In the genomic region with DNA sequence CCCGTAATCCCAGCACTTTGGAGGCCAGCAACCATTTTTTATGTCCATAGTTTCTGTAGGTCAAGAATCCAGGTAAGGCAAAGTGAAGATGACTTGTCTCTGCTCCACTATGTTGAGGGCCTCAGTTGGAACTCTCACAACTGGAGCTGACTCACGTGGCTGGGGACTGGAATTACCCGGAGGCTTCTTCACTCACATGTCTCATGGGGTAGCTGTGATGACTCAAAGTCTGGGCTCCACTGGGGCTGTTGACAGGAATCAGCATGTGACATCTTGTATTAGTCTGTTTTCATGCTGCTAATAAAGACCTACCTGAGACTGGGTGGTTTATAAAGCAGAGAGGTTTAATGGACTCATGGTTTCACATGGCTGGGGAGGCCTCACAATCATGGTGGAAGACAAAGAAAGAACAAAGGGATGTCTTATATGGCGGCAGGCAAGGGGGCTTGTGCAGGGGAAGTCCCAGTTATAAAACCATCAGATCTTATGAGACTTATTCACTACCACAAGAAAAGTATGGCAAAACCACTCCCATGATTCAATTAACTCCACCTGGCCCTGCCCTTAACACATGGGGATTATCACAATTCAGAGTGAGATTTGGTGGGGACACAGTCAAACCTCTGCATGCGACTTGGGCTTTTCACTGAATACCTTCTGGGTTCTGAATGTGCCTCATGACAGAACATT, we compare ENCODE assay signal across 12 cellular contexts.
DNase-seq lines count a peak whose midpoint lies in the region; ATAC-seq lines count a peak whose summit lies in the region.
"Had no signal": no experiment of that assay in that cellular context is flagged by ENCODE, and none has a peak within 500 bp of the region (broad histone marks: within the 10 kb centered on the region; RNA-seq: fewer than 3 reads in every experiment).

No MANE protein-coding gene starts in this region.

- H3K9me3 Mint-ChIP-seq in activated naive CD8-positive, alpha-beta T cell treated with anti-CD3 and anti-CD28 coated beads, Interleukin-2, amount 50 U/mL, for 24 hours = no peaks in the 10 kb centered on the region
- no peaks in the 10 kb centered on the region for H3K9me3 Mint-ChIP-seq in stimulated activated memory B cell treated with anti-CD40 and anti-IgM and Interleukin-4, amounts not matched to agents 10 μg/mL and 1 μg/mL and 100 μg/mL, for 72 hours

- H3K27ac Mint-ChIP-seq in activated naive CD8-positive, alpha-beta T cell treated with anti-CD3 and anti-CD28 coated beads, Interleukin-2, amount 50 U/mL, for 24 hours = peak overlapping the region; percentile 85
- H3K27ac Mint-ChIP-seq in stimulated activated memory B cell treated with anti-CD40 and anti-IgM and Interleukin-4, amounts not matched to agents 10 μg/mL and 1 μg/mL and 100 μg/mL, for 72 hours = peak overlapping the region; percentile 57

- H3K36me3 Mint-ChIP-seq in activated naive CD8-positive, alpha-beta T cell treated with anti-CD3 and anti-CD28 coated beads, Interleukin-2, amount 50 U/mL, for 24 hours (ENCODE audit: low read depth) = no peaks in the 10 kb centered on the region
- no peaks in the 10 kb centered on the region for H3K36me3 Mint-ChIP-seq in stimulated activated memory B cell treated with anti-CD40 and anti-IgM and Interleukin-4, amounts not matched to agents 10 μg/mL and 1 μg/mL and 100 μg/mL, for 72 hours

- H3K27me3 Mint-ChIP-seq in activated naive CD8-positive, alpha-beta T cell treated with anti-CD3 and anti-CD28 coated beads, Interleukin-2, amount 50 U/mL, for 24 hours = no peaks in the 10 kb centered on the region
- H3K27me3 Mint-ChIP-seq in stimulated activated memory B cell treated with anti-CD40 and anti-IgM and Interleukin-4, amounts not matched to agents 10 μg/mL and 1 μg/mL and 100 μg/mL, for 72 hours = no peaks in the 10 kb centered on the region

- peaks cover 16% of the 10 kb centered on the region for H3K4me1 Mint-ChIP-seq in activated naive CD8-positive, alpha-beta T cell treated with anti-CD3 and anti-CD28 coated beads, Interleukin-2, amount 50 U/mL, for 24 hours
- peaks cover 14% of the 10 kb centered on the region for H3K4me1 Mint-ChIP-seq in stimulated activated memory B cell treated with anti-CD40 and anti-IgM and Interleukin-4, amounts not matched to agents 10 μg/mL and 1 μg/mL and 100 μg/mL, for 72 hours

- no peak overlapping the region for H3K4me3 Mint-ChIP-seq in activated naive CD8-positive, alpha-beta T cell treated with anti-CD3 and anti-CD28 coated beads, Interleukin-2, amount 50 U/mL, for 24 hours
- no peak overlapping the region for H3K4me3 Mint-ChIP-seq in stimulated activated memory B cell treated with anti-CD40 and anti-IgM and Interleukin-4, amounts not matched to agents 10 μg/mL and 1 μg/mL and 100 μg/mL, for 72 hours

- ATAC-seq in HG02973 (IDR thresholded peaks at IDR 0.05; ENCODE audit: unreplicated experiment) (peak; percentile 56), HG03108 (IDR thresholded peaks at IDR 0.05; ENCODE audit: unreplicated experiment) (no peak)
- ATAC-seq in activated naive CD8-positive, alpha-beta T cell treated with anti-CD3 and anti-CD28 coated beads, Interleukin-2, amount 50 U/mL, for 24 hours = peak; percentile 84
- ATAC-seq in stimulated activated memory B cell treated with anti-CD40 and anti-IgM and Interleukin-4, amounts not matched to agents 10 μg/mL and 1 μg/mL and 100 μg/mL, for 72 hours = peak; percentile 70

- peak; percentile 55 for DNase-seq in activated CD8-positive, alpha-beta memory T cell treated with anti-CD3 and anti-CD28 coated beads, Interleukin-2, amount 50 U/mL, for 48 hours
- no peak for DNase-seq in activated CD8-positive, alpha-beta memory T cell treated with anti-CD3 and anti-CD28 coated beads, Interleukin-2, amount 50 U/mL, for 4 hours
- peak; percentile 20 for DNase-seq in activated naive CD8-positive, alpha-beta T cell treated with anti-CD3 and anti-CD28 coated beads, Interleukin-2, amount 50 U/mL, for 24 hours
- no peak for DNase-seq in middle frontal gyrus (ENCODE audit: extremely low spot score, low spot score)
- no peak for DNase-seq in pons (ENCODE audit: low spot score)
- DNase-seq: AML-193, cerebellar nuclear complex, NCI-H510A, psoas muscle had no signal

Comparison
In these comparisons a context has a peak if more than half of its experiments do, and no peak if none do; other contexts are left out.
1. DNase-seq: peak in activated CD8-positive, alpha-beta memory T cell treated with anti-CD3 and anti-CD28 coated beads, Interleukin-2, amount 50 U/mL, for 48 hours (single experiment) and activated naive CD8-positive, alpha-beta T cell treated with anti-CD3 and anti-CD28 coated beads, Interleukin-2, amount 50 U/mL, for 24 hours (single experiment); none in activated CD8-positive, alpha-beta memory T cell treated with anti-CD3 and anti-CD28 coated beads, Interleukin-2, amount 50 U/mL, for 4 hours (single experiment), middle frontal gyrus (single experiment) and pons (single experiment).